ENCODE assay signal across 8 cellular contexts in genomic region chr12:113259499-113259953, GRCh38. TPM values are rescaled to one million over a fixed set of nuclear protein-coding genes. Genes with fewer than 3 reads are reported as not detected.
DNase-seq lines count a peak whose midpoint lies in the region; ATAC-seq and TF ChIP-seq lines count a peak whose summit lies in the region.

No MANE protein-coding gene starts in this region.

- peaks cover 0 to 8% (median under 1%) of the 10 kb centered on the region in 11 experiments; a peak in 6 of 22 replicates for H3K9me3 ChIP-seq in BLaER1 treated with 17β-estradiol and CSF1 and Interleukin-3, amounts not matched to agents 10 nM and 100 nM (replicated peaks in 1 of 11)
- H3K9me3 ChIP-seq in upper lobe of right lung: no peaks in the 10 kb centered on the region

- H3K9ac ChIP-seq in BLaER1 treated with 17β-estradiol and CSF1 and Interleukin-3, amounts not matched to agents 10 nM and 100 nM: no peak overlapping the region

- no peak overlapping the region for H3K4me3 ChIP-seq in BLaER1 treated with 17β-estradiol and CSF1 and Interleukin-3, amounts not matched to agents 10 nM and 100 nM
- no peak overlapping the region for H3K4me3 ChIP-seq in upper lobe of right lung

- TF ChIP-seq CTCF in upper lobe of right lung (IDR thresholded peaks at IDR 0.05): no peak

- peaks cover 0 to 74% (median 0%) of the 10 kb centered on the region in 11 experiments; a peak in 2 of 22 replicates for H4K20me1 ChIP-seq in BLaER1 treated with 17β-estradiol and CSF1 and Interleukin-3, amounts not matched to agents 10 nM and 100 nM

- DNase-seq in NCI-H2171 treated with DMSO at 0.1 percent for 48 hours (lab: John Stamatoyannopoulos, UW) (peak; percentile 90), cerebellum (ENCODE audit: low spot score) (peak; percentile 50), medulla oblongata (ENCODE audit: extremely low spot score) (peak; percentile 95), upper lobe of right lung (no peak), iPS-NIHi7 (ENCODE audit: extremely low spot score) (no peak), NCI-H2107 (lab: John Stamatoyannopoulos, UW) (no peak)

- intact Hi-C loops in upper lobe of right lung (cut with DNase I): no loop called here

- ATAC-seq in upper lobe of right lung (peak; percentile 82), GM18519 (IDR thresholded peaks at IDR 0.05; ENCODE audit: low FRiP score, unreplicated experiment) (no peak)

- H3K4me1 ChIP-seq in BLaER1 treated with 17β-estradiol and CSF1 and Interleukin-3, amounts not matched to agents 10 nM and 100 nM: peaks cover 33 to 64% (median 35%) of the 10 kb centered on the region in 10 experiments
- H3K4me1 ChIP-seq in upper lobe of right lung: peaks cover 38% of the 10 kb centered on the region

- H3K27ac ChIP-seq in BLaER1 treated with 17β-estradiol and CSF1 and Interleukin-3, amounts not matched to agents 10 nM and 100 nM: no peak overlapping the region; a peak in 1 of 22 replicates
- H3K27ac ChIP-seq in upper lobe of right lung: peak overlapping the region; percentile 79

- H3K36me3 ChIP-seq in BLaER1 treated with 17β-estradiol and CSF1 and Interleukin-3, amounts not matched to agents 10 nM and 100 nM: peaks cover 0 to 81% (median 0%) of the 10 kb centered on the region in 11 experiments; a peak in 5 of 22 replicates
- no peaks in the 10 kb centered on the region for H3K36me3 ChIP-seq in upper lobe of right lung

- H3K27me3 ChIP-seq in BLaER1 treated with 17β-estradiol and CSF1 and Interleukin-3, amounts not matched to agents 10 nM and 100 nM: peaks cover 0 to 21% (median 5%) of the 10 kb centered on the region in 11 experiments; a peak in 11 of 22 replicates
- no peaks in the 10 kb centered on the region for H3K27me3 ChIP-seq in upper lobe of right lung

- H3K4me2 ChIP-seq in BLaER1 treated with 17β-estradiol and CSF1 and Interleukin-3, amounts not matched to agents 10 nM and 100 nM: peak overlapping the region; percentile 46 to 89 (median 77); a peak in 21 of 22 replicates

RNA-seq across cellular contexts. Expression of gene TPCN1, which starts 38.3 kb away (rescaled TPM):
- total RNA-seq in cerebellum: 27.7 TPM
- total RNA-seq in upper lobe of right lung: 51.9 TPM

Comparison
In these comparisons a context has a peak if more than half of its experiments do, and no peak if none do; other contexts are left out.
1. DNase-seq: peak in NCI-H2171 treated with DMSO at 0.1 percent for 48 hours (single experiment), cerebellum (single experiment) and medulla oblongata (single experiment); none in upper lobe of right lung (single experiment), iPS-NIHi7 (single experiment) and NCI-H2107 (single experiment).